ENCODE assay signal across 8 cellular contexts in genomic region chr2:26344581-26345283, GRCh38. TPM values are rescaled to one million over a fixed set of nuclear protein-coding genes. Genes with fewer than 3 reads are reported as not detected.
DNase-seq lines count a peak whose midpoint lies in the region; ATAC-seq and TF ChIP-seq lines count a peak whose summit lies in the region.

No MANE protein-coding gene starts in this region.

- H3K36me3 Mint-ChIP-seq in CD14-positive monocyte = no peaks in the 10 kb centered on the region

- peak overlapping the region; percentile 91 for H3K27ac ChIP-seq in angular gyrus (ENCODE audit: low read depth, low read length)

- H3K4me3 ChIP-seq in LNCaP clone FGC (ENCODE audit: low read depth, low read length) = peak overlapping the region; percentile 79

- peak overlapping the region; percentile 98 to 100 for H3K4me3 Mint-ChIP-seq in CD14-positive monocyte

- no peaks in the 10 kb centered on the region for H3K9me3 Mint-ChIP-seq in CD14-positive monocyte

- DNase-seq in CD14-positive monocyte (ENCODE audit: low spot score) (no peak), LNCaP clone FGC (ENCODE audit: low read depth) (no peak), left kidney (ENCODE audit: low read depth, low spot score) (peak; percentile 61), SK-N-DZ (ENCODE audit: low spot score) (no peak)
- DNase-seq in stimulated activated naive CD4-positive, alpha-beta T cell treated with Interleukin-2 at 50 U/mL for 16 hours (lab: John Stamatoyannopoulos, UW) = peak; percentile 13

- ATAC-seq in HG02571 (IDR thresholded peaks at IDR 0.05; ENCODE audit: unreplicated experiment) = no peak
- no peak for ATAC-seq in HG03139 (IDR thresholded peaks at IDR 0.05; ENCODE audit: unreplicated experiment)

- TF ChIP-seq CTCF in CD14-positive monocyte (IDR thresholded peaks at IDR 0.05) (no peak), LNCaP clone FGC (IDR thresholded peaks at IDR 0.05; ENCODE audit: control insufficient read depth, extremely low read depth, insufficient read depth) (no peak)

- intact Hi-C loops in CD14-positive monocyte (cut with micrococcal nuclease) = loop anchor here in 1 of 2 donors (5.0 to 10.0 kb wide), 2 partner anchors 102 to 420 kb away; partner anchors contain the start of genes HADHA, HADHB and SLC35F6

- peak overlapping the region; percentile 94 to 100 (median 99) for H3K27ac Mint-ChIP-seq in CD14-positive monocyte

- H3K4me1 Mint-ChIP-seq in CD14-positive monocyte = peaks cover 28% of the 10 kb centered on the region

- H3K27me3 Mint-ChIP-seq in CD14-positive monocyte (ENCODE audit: low read depth in 3 of 3) = no peaks in the 10 kb centered on the region

RNA-seq across cellular contexts. Expression of gene SELENOI, which starts 1.2 kb away (rescaled TPM):
- polyA plus RNA-seq in CD14-positive monocyte = 1 to 10 TPM; 2.3 to 2.5 TPM
- 12.7 and 16.7 TPM in 2 replicates for polyA plus RNA-seq in SK-N-DZ (2014; cell fraction: cytosol; rRNA removed)
- polyA plus RNA-seq in SK-N-DZ (2014; cell fraction: nucleus; rRNA removed) = 8.2 and 9.9 TPM in 2 replicates

RNA-seq across cellular contexts. Expression of gene ADGRF3, which starts 1.9 kb away (rescaled TPM):
- not detected for polyA plus RNA-seq in CD14-positive monocyte
- polyA plus RNA-seq in SK-N-DZ (2014; cell fraction: cytosol; rRNA removed) = 0.07 TPM in 1 of 2 replicates, not detected in the other
- 0.19 and 2.1 TPM in 2 replicates for polyA plus RNA-seq in SK-N-DZ (2014; cell fraction: nucleus; rRNA removed)

RNA-seq across cellular contexts. Expression of gene DRC1, which starts 57.0 kb away (rescaled TPM):
- not detected for polyA plus RNA-seq in CD14-positive monocyte
- not detected in 2 replicates for polyA plus RNA-seq in SK-N-DZ (2014; cell fraction: cytosol; rRNA removed)
- polyA plus RNA-seq in SK-N-DZ (2014; cell fraction: nucleus; rRNA removed) = not detected in 2 replicates

Comparison
In these comparisons a context has a peak if more than half of its experiments do, and no peak if none do; other contexts are left out.
1. DNase-seq: peak in left kidney (single experiment) and stimulated activated naive CD4-positive, alpha-beta T cell treated with Interleukin-2 at 50 U/mL for 16 hours (single experiment); none in CD14-positive monocyte (single experiment), LNCaP clone FGC (single experiment) and SK-N-DZ (single experiment).